Comparison of ENCODE assay signal across 8 cellular contexts in the genomic region with DNA sequence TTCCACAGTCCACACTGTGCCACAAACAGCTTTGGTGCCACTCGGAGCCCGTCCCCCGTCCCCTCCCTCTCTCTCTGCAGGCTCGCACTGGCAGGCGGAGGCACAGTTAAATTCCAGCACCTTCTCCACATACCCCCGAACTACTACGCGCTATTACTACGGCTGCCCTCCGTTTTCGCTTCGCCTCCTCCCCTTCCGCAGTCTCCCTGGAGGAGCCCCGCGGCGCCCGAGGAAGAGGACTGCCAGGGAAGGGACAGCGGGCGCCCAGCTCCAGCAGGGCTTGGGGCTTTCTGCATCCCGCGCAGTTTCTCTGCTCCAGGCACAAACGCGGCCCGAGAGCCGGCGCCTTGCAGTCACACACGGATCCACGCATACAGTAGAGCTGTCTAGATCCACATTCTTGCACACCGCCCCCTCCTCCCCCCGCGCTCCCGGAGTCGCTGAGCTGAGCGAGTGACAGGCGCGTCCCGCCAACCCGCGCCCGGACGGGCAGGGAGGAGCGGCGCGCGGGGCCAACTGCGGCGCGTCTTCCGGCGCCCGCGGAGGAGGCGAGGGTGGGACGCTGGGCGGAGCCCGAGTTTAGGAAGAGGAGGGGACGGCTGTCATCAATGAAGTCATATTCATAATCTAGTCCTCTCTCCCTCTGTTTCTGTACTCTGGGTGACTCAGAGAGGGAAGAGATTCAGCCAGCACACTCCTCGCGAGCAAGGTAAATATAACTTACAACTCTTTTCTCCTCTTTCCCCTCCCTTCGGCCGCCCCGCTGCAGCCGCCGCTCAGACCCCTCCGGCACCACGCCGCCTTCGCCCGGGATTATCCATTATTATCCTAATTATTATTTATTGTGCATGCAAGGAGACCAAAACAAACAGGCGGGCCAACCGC. TPM values are rescaled to one million over a fixed set of nuclear protein-coding genes. Genes with fewer than 3 reads are reported as not detected.
A peak's percentile ranks its signal among the peaks of the same experiment; 100 is the strongest.
DNase-seq lines count a peak whose midpoint lies in the region; ATAC-seq and TF ChIP-seq lines count a peak whose summit lies in the region.

TSS of gene SMARCA2 (plus strand) at position 652 of the 885 bp plus-strand sequence. CDS start 13,676 bp downstream, outside the sequence.

- peaks cover 8% of the 10 kb centered on the region for H3K27me3 Mint-ChIP-seq in activated B cell treated with CpG ODN at 0.5 μM for 24 hours

- peaks cover 18% of the 10 kb centered on the region for H3K36me3 Mint-ChIP-seq in activated B cell treated with CpG ODN at 0.5 μM for 24 hours (ENCODE audit: low read depth)

- peak within 1 kb of the TSS; percentile 99 for H3K4me3 Mint-ChIP-seq in activated B cell treated with CpG ODN at 0.5 μM for 24 hours

- no peaks in the 10 kb centered on the region for H3K9me3 Mint-ChIP-seq in activated B cell treated with CpG ODN at 0.5 μM for 24 hours

- CTCF ChIA-PET in activated B cell treated with CpG ODN at 0.5 μM for 24 hours (lab: Charles Lee), result interaction anchor here (1.1 to 2.4 kb wide), 3 partner anchors 39 to 75 kb away, joined by 3 to 8 read pairs (median 4); no protein-coding TSS in a partner anchor

- DNase-seq in AG08395 (ENCODE audit: low spot score) (peak; percentile 93), NCI-H226 (peak; percentile 97), activated B cell treated with CpG ODN at 0.5 μM for 24 hours (peak; percentile 94), cardiac fibroblast (ENCODE audit: low read depth in 2 of 2) (peak; percentile 97 to 98), inferior parietal cortex (ENCODE audit: extremely low spot score) (peak; percentile 94), smooth muscle cell of the brain vasculature (ENCODE audit: low read depth, low spot score) (peak; percentile 87)

- H3K4me3 ChIP-seq in cardiac fibroblast (replicated peaks in 1 of 2; ENCODE audit: low read depth in 2 of 2, low read length in 2 of 2), result peak within 1 kb of the TSS; percentile 71 to 93

- ATAC-seq in GM18909 (IDR thresholded peaks at IDR 0.05; ENCODE audit: poor library complexity, unreplicated experiment) (peak; percentile 82), HG03159 (IDR thresholded peaks at IDR 0.05; ENCODE audit: unreplicated experiment) (peak; percentile 78), activated B cell treated with CpG ODN at 0.5 μM for 24 hours (ENCODE audit: low read depth) (peak; percentile 82)

- intact Hi-C loops in activated B cell treated with CpG ODN at 0.5 μM for 24 hours (cut with micrococcal nuclease), result loop anchor here (1.0 to 10.0 kb wide), 9 partner anchors 13 to 1460 kb away; no protein-coding TSS in a partner anchor

- H3K4me1 Mint-ChIP-seq in activated B cell treated with CpG ODN at 0.5 μM for 24 hours, result peaks cover 28% of the 10 kb centered on the region

- TF ChIP-seq CTCF in activated B cell treated with CpG ODN at 0.5 μM for 24 hours (IDR thresholded peaks at IDR 0.05) (no peak), cardiac fibroblast (IDR thresholded peaks at IDR 0.05; ENCODE audit: low read depth, low read length) (no peak)

- POLR2A ChIA-PET in activated B cell treated with CpG ODN at 0.5 μM for 24 hours (lab: Charles Lee), result interaction anchor here (0.5 to 5.1 kb wide), 18 partner anchors 9 to 1800 kb away, joined by 3 to 70 read pairs (median 4); partner anchors contain the start of genes DOCK8 and PUM3

- H3K27ac Mint-ChIP-seq in activated B cell treated with CpG ODN at 0.5 μM for 24 hours, result peak within 1 kb of the TSS; percentile 98

RNA-seq across cellular contexts. Expression of gene SMARCA2, which starts in this region (rescaled TPM):
- total RNA-seq in activated B cell treated with CpG ODN at 0.5 μM for 24 hours, result 235 and 238 TPM in 2 replicates

Comparison
In these comparisons a context has a peak if more than half of its experiments do, and no peak if none do; other contexts are left out.
1. Peak in every context shown above with its lines: DNase-seq, ATAC-seq and H3K4me3 ChIP-seq.